Comparison of ENCODE assay signal across 1 cellular context in the genomic region with DNA sequence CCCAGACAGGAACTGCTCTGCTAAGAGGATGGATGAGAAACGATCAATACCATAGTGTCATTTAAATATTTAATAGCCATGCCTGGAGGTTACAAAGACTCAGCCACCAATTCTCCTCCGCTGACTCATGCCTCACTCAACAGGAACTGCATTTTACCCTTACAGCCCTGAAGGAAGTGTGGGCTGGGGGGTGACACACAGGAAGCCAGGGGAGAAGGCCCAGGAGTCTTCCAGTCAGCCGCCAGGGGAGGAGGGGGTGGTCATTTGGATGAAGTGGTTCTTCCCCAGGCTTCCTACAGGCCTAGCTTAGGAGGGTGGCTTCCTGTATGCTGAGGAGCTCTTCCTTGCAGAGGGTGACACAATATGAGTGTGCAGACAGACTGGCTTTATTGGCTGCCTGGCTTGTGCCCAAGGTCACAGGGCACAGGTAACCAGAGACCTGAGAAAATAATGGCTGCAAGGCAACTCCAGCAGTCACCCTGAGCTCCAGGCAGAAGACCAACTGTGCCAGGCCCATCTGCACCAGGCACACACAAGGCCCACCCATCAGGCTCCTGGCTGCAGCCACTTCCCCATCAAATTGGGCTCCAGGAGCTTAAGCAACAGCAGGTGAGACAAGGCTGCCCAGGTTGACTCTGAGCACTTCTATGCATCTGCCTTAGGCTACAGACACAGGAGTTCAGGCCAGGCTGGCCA.
TF ChIP-seq lines count a peak whose summit lies in the region.

No MANE protein-coding gene starts in this region.

TF ChIP-seq in HepG2, 621 proteins besides CTCF, POLR2A, EP300 and RAD21 (continued from another document):
- TF ChIP-seq, protein P1, sequence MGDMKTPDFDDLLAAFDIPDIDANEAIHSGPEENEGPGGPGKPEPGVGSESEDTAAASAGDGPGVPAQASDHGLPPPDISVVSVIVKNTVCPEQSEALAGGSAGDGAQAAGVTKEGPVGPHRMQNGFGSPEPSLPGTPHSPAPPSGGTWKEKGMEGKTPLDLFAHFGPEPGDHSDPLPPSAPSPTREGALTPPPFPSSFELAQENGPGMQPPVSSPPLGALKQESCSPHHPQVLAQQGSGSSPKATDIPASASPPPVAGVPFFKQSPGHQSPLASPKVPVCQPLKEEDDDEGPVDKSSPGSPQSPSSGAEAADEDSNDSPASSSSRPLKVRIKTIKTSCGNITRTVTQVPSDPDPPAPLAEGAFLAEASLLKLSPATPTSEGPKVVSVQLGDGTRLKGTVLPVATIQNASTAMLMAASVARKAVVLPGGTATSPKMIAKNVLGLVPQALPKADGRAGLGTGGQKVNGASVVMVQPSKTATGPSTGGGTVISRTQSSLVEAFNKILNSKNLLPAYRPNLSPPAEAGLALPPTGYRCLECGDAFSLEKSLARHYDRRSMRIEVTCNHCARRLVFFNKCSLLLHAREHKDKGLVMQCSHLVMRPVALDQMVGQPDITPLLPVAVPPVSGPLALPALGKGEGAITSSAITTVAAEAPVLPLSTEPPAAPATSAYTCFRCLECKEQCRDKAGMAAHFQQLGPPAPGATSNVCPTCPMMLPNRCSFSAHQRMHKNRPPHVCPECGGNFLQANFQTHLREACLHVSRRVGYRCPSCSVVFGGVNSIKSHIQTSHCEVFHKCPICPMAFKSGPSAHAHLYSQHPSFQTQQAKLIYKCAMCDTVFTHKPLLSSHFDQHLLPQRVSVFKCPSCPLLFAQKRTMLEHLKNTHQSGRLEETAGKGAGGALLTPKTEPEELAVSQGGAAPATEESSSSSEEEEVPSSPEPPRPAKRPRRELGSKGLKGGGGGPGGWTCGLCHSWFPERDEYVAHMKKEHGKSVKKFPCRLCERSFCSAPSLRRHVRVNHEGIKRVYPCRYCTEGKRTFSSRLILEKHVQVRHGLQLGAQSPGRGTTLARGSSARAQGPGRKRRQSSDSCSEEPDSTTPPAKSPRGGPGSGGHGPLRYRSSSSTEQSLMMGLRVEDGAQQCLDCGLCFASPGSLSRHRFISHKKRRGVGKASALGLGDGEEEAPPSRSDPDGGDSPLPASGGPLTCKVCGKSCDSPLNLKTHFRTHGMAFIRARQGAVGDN (CRISPR knock-in tag; IDR thresholded peaks at IDR 0.05), result peak; percentile 26; the same call in 1 of the 2 replicates
- TF ChIP-seq KDM6A (CRISPR knock-in tag; IDR thresholded peaks at IDR 0.05; ENCODE audit: low read depth) (no peak), ZSCAN20 (CRISPR knock-in tag; IDR thresholded peaks at IDR 0.05; ENCODE audit: borderline replicate concordance) (no peak), GABPB1 (CRISPR knock-in tag; IDR thresholded peaks at IDR 0.05) (no peak), RFX5 (IDR thresholded peaks at IDR 0.05; ENCODE audit: low read depth, low read length) (no peak), ZSCAN25 (CRISPR knock-in tag; IDR thresholded peaks at IDR 0.05) (no peak), ZSCAN30 (CRISPR knock-in tag; IDR thresholded peaks at IDR 0.05) (no peak), MLLT10 (CRISPR knock-in tag; IDR thresholded peaks at IDR 0.05) (no peak), FOSL2 (CRISPR knock-in tag; IDR thresholded peaks at IDR 0.05) (peak; percentile 86), TBX3 (IDR thresholded peaks at IDR 0.05; ENCODE audit: borderline replicate concordance) (no peak), GABPA (IDR thresholded peaks at IDR 0.05; ENCODE audit: low read depth, low read length) (no peak), GABPA (CRISPR knock-in tag; IDR thresholded peaks at IDR 0.05; ENCODE audit: low read depth) (peak; percentile 32; the same call in 1 of the 2 replicates), GPN1 (CRISPR knock-in tag; IDR thresholded peaks at IDR 0.05; ENCODE audit: borderline replicate concordance) (no peak), POGZ (CRISPR knock-in tag; IDR thresholded peaks at IDR 0.05) (no peak), ETV5 (CRISPR knock-in tag; IDR thresholded peaks at IDR 0.05; ENCODE audit: borderline replicate concordance) (peak; percentile 69; the same call in 1 of the 2 replicates), MTF2 (CRISPR knock-in tag; IDR thresholded peaks at IDR 0.05; ENCODE audit: borderline replicate concordance) (0 out of 2 replicates have a peak, but pooled peaks have one; percentile 39), RCOR2 (CRISPR knock-in tag; IDR thresholded peaks at IDR 0.05) (no peak), ZNF329 (CRISPR knock-in tag; IDR thresholded peaks at IDR 0.05; ENCODE audit: low read depth) (no peak), DR1 (CRISPR knock-in tag; IDR thresholded peaks at IDR 0.05) (no peak), MED13 (CRISPR knock-in tag; IDR thresholded peaks at IDR 0.05) (no peak), ELF3 (CRISPR knock-in tag; IDR thresholded peaks at IDR 0.05) (peak; percentile 51), ZNF766 (CRISPR knock-in tag; IDR thresholded peaks at IDR 0.05; ENCODE audit: borderline replicate concordance) (no peak), SAP130 (CRISPR knock-in tag; IDR thresholded peaks at IDR 0.05; ENCODE audit: low read depth) (peak; percentile 54; the same call in 1 of the 2 replicates), HDAC6 (IDR thresholded peaks at IDR 0.05; ENCODE audit: low read depth, low read length) (no peak)
- TF ChIP-seq, protein P2, sequence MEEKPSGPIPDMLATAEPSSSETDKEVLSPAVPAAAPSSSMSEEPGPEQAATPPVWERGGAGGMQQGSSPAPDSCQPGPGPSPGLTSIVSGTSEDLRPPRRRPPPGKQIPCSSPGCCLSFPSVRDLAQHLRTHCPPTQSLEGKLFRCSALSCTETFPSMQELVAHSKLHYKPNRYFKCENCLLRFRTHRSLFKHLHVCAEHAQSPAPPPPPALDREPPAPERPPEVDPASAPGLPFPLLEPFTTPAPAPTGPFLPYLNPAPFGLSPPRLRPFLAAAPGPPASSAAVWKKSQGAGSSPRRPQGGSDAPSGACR (CRISPR knock-in tag; IDR thresholded peaks at IDR 0.05), result no peak
- TF ChIP-seq, protein P3, sequence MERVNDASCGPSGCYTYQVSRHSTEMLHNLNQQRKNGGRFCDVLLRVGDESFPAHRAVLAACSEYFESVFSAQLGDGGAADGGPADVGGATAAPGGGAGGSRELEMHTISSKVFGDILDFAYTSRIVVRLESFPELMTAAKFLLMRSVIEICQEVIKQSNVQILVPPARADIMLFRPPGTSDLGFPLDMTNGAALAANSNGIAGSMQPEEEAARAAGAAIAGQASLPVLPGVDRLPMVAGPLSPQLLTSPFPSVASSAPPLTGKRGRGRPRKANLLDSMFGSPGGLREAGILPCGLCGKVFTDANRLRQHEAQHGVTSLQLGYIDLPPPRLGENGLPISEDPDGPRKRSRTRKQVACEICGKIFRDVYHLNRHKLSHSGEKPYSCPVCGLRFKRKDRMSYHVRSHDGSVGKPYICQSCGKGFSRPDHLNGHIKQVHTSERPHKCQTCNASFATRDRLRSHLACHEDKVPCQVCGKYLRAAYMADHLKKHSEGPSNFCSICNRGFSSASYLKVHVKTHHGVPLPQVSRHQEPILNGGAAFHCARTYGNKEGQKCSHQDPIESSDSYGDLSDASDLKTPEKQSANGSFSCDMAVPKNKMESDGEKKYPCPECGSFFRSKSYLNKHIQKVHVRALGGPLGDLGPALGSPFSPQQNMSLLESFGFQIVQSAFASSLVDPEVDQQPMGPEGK (CRISPR knock-in tag; IDR thresholded peaks at IDR 0.05), result peak; percentile 43
- TF ChIP-seq, protein P4, sequence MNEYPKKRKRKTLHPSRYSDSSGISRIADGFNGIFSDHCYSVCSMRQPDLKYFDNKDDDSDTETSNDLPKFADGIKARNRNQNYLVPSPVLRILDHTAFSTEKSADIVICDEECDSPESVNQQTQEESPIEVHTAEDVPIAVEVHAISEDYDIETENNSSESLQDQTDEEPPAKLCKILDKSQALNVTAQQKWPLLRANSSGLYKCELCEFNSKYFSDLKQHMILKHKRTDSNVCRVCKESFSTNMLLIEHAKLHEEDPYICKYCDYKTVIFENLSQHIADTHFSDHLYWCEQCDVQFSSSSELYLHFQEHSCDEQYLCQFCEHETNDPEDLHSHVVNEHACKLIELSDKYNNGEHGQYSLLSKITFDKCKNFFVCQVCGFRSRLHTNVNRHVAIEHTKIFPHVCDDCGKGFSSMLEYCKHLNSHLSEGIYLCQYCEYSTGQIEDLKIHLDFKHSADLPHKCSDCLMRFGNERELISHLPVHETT (CRISPR knock-in tag; conservative IDR thresholded peaks at IDR 0.05), result no peak
- TF ChIP-seq, protein P5, sequence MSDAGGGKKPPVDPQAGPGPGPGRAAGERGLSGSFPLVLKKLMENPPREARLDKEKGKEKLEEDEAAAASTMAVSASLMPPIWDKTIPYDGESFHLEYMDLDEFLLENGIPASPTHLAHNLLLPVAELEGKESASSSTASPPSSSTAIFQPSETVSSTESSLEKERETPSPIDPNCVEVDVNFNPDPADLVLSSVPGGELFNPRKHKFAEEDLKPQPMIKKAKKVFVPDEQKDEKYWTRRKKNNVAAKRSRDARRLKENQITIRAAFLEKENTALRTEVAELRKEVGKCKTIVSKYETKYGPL (CRISPR knock-in tag; IDR thresholded peaks at IDR 0.05), result no peak
